Comparison of ENCODE assay signal across 7 cellular contexts in the genomic region with DNA sequence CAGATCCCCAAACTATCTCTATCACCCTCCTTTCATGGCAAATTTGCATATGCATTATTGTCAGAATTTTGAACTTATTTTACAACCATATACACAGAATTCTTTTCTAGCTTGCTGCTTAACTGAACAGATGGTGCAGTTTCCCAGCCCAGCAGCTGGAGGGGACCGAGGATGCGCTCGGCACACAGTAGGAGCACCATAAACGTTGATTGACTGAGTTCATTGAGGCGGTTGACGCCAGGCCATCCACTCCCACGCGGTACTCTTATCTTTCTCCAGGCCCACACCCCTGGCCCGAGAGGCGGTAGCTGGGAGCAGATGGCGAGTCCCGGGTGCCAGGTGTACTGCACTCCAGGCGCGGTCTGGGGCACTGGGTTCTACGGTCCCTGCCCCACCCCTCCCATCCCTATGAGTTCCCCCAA. TPM values are rescaled to one million over a fixed set of nuclear protein-coding genes. Genes with fewer than 3 reads are reported as not detected.
DNase-seq lines count a peak whose midpoint lies in the region; ATAC-seq, FAIRE-seq and TF ChIP-seq lines count a peak whose summit lies in the region.

No MANE protein-coding gene starts in this region.

- intact Hi-C loops in body of pancreas (cut with DNase I) (no loop called here), HepG2 (cut with micrococcal nuclease; ENCODE audit: unreplicated experiment) (loop anchor here (5.0 kb wide), 4 partner anchors 164 to 649 kb away; no protein-coding TSS in a partner anchor)

- H3K9me3 ChIP-seq in body of pancreas (no peaks in the 10 kb centered on the region), HepG2 (ENCODE audit: low read length) (no peaks in the 10 kb centered on the region), tibial nerve (peaks cover 0 to 14% (median 3%) of the 10 kb centered on the region in 4 donors)

- ATAC-seq in GM19372 (IDR thresholded peaks at IDR 0.05; ENCODE audit: low read depth, unreplicated experiment) (peak; percentile 0), HG03460 (IDR thresholded peaks at IDR 0.05; ENCODE audit: unreplicated experiment) (peak; percentile 6), body of pancreas (peak; percentile 43), HepG2 (peak; percentile 8)

- no peak for FAIRE-seq in HepG2 (lab: Jason Lieb, UNC)

- H3K36me3 ChIP-seq in body of pancreas (replicated peaks in 1 of 2; ENCODE audit: insufficient read depth in 1 of 2, low read depth in 2 of 2) (no peaks in the 10 kb centered on the region), HepG2 (replicated peaks in 1 of 2; ENCODE audit: control insufficient read depth in 1 of 2, insufficient read depth in 2 of 2, low read length in 2 of 2) (no peaks in the 10 kb centered on the region), tibial nerve (no peaks in the 10 kb centered on the region)

- in situ Hi-C loops in HepG2 (cut with HindIII; ENCODE audit: extremely low pct_ligation_motif_present, low pct_unique_long_range_greater_than_20kb) = loop anchor here (5.0 to 10.0 kb wide), 2 partner anchors 242 to 709 kb away; no protein-coding TSS in a partner anchor

- no peak for TF ChIP-seq RAD21 in HepG2 (CRISPR knock-in tag; IDR thresholded peaks at IDR 0.05)

- H3K79me2 ChIP-seq in HepG2 (ENCODE audit: insufficient read depth, low read length) = no peaks in the 10 kb centered on the region

- POLR2A ChIA-PET in HepG2 (lab: Yijun Ruan, JAX) = interaction anchor here (0.6 kb wide), 1 partner anchor 81 kb away, joined by 3 read pairs; no protein-coding TSS in a partner anchor

- CTCF ChIA-PET in HepG2 (lab: Yijun Ruan, JAX; ENCODE audit: low intra/inter-chr PET ratio, low total read pairs) = no interaction called here

- peak overlapping the region; percentile 98 for H3K4me2 ChIP-seq in HepG2 (ENCODE audit: low read depth, low read length)

- H3K4me1 ChIP-seq in body of pancreas = peaks cover 10% of the 10 kb centered on the region
- H3K4me1 ChIP-seq in HepG2 (ENCODE audit: insufficient read depth, low read length) = peaks cover 19% of the 10 kb centered on the region; the same call in 1 of the 2 replicates
- peaks cover 0 to 15% (median 3%) of the 10 kb centered on the region in 4 donors for H3K4me1 ChIP-seq in tibial nerve

- no peak for TF ChIP-seq POLR2A in body of pancreas (IDR thresholded peaks at IDR 0.05)
- no peak for TF ChIP-seq POLR2A in HepG2 (IDR thresholded peaks at IDR 0.05; ENCODE audit: insufficient read depth in 1 of 2, low read depth in 2 of 2, low read length in 2 of 2)
- TF ChIP-seq POLR2A in tibial nerve (IDR thresholded peaks at IDR 0.05) = no peak

- H3K9ac ChIP-seq in HepG2 (ENCODE audit: insufficient read depth, low read depth, low read length) = no peak overlapping the region

- TF ChIP-seq CTCF in body of pancreas (IDR thresholded peaks at IDR 0.05) (peak in 2 of 7 experiments; percentile 1 to 11), HepG2 (CRISPR knock-in tag; IDR thresholded peaks at IDR 0.05) (no peak), tibial nerve (IDR thresholded peaks at IDR 0.05) (no peak)

- H3K27ac ChIP-seq in body of pancreas (peak overlapping the region; percentile 79 to 95 (median 93)), HepG2 (ENCODE audit: extremely low read length, insufficient read depth, low read length) (no peak overlapping the region), tibial nerve (peak overlapping the region; percentile 47 to 92 (median 86))

- DNase-seq in body of pancreas (peak in 1 of 4 donors; percentile 84), HepG2 (ENCODE audit: low spot score) (no peak), tibial nerve (ENCODE audit: low spot score in 2 of 2) (peak; percentile 27 to 28), DMS79 (lab: John Stamatoyannopoulos, UW) (no peak), NCI-H345 treated with DMSO at 0.1 percent for 48 hours (lab: John Stamatoyannopoulos, UW; ENCODE audit: unreplicated experiment) (no peak)

- BruUV-seq in HepG2 (replicated peaks; lab: Mats Ljungman, UMichigan) = no TSS peak

- no peaks in the 10 kb centered on the region for H3K27me3 ChIP-seq in body of pancreas
- H3K27me3 ChIP-seq in HepG2 (ENCODE audit: control insufficient read depth in 1 of 2, insufficient read depth in 2 of 2, low read length in 2 of 2) = peaks cover 0 to 29% of the 10 kb centered on the region in 2 experiments; a peak in 3 of 5 replicates
- no peaks in the 10 kb centered on the region for H3K27me3 ChIP-seq in tibial nerve

- H3K4me3 ChIP-seq in body of pancreas = peak overlapping the region; percentile 42 to 71
- peak overlapping the region in 2 of 3 experiments; percentile 64 to 76; a peak in 4 of 6 replicates for H3K4me3 ChIP-seq in HepG2 (replicated peaks in 1 of 3; ENCODE audit: insufficient read depth in 1 of 3, low read depth in 2 of 3, low read length in 3 of 3)
- H3K4me3 ChIP-seq in tibial nerve = peak overlapping the region; percentile 37 to 80 (median 64)

- no peaks in the 10 kb centered on the region for H4K20me1 ChIP-seq in HepG2 (ENCODE audit: insufficient read depth, low read length)

- no peak overlapping the region for H2AFZ ChIP-seq in HepG2 (ENCODE audit: low read length)

- 1 to 3% methylated on average over 15 of the region's 15 CpGs for WGBS in body of pancreas, 2 donors
- WGBS in HepG2 (ENCODE audit: low lambda C conversion rate) = 29% methylated on average over 9 of the region's 15 CpGs
- 8 to 11% methylated on average over 11 to 15 of the region's 15 CpGs for WGBS in tibial nerve, 2 donors

- no peak for TF ChIP-seq EP300 in HepG2 (IDR thresholded peaks at IDR 0.05; ENCODE audit: low read depth in 2 of 2, low read length in 2 of 2)
- no peak for TF ChIP-seq EP300 in HepG2 (CRISPR knock-in tag; IDR thresholded peaks at IDR 0.05; ENCODE audit: borderline replicate concordance)
- no peak for TF ChIP-seq EP300 in tibial nerve (IDR thresholded peaks at IDR 0.05)

TF ChIP-seq in HepG2, 621 proteins besides CTCF, POLR2A, EP300 and RAD21:
- TF ChIP-seq ZNF136 (CRISPR knock-in tag; IDR thresholded peaks at IDR 0.05; ENCODE audit: low read depth) (no peak), BHLHE40 (IDR thresholded peaks at IDR 0.05; ENCODE audit: low read length) (no peak), YEATS4 (CRISPR knock-in tag; IDR thresholded peaks at IDR 0.05; ENCODE audit: borderline replicate concordance) (no peak), EED (CRISPR knock-in tag; IDR thresholded peaks at IDR 0.05) (no peak), HES4 (CRISPR knock-in tag; IDR thresholded peaks at IDR 0.05; ENCODE audit: borderline replicate concordance) (0 out of 2 replicates have a peak, but pooled peaks have one; percentile 30), KMT2A (CRISPR knock-in tag; IDR thresholded peaks at IDR 0.05) (no peak)
- TF ChIP-seq, protein P1, sequence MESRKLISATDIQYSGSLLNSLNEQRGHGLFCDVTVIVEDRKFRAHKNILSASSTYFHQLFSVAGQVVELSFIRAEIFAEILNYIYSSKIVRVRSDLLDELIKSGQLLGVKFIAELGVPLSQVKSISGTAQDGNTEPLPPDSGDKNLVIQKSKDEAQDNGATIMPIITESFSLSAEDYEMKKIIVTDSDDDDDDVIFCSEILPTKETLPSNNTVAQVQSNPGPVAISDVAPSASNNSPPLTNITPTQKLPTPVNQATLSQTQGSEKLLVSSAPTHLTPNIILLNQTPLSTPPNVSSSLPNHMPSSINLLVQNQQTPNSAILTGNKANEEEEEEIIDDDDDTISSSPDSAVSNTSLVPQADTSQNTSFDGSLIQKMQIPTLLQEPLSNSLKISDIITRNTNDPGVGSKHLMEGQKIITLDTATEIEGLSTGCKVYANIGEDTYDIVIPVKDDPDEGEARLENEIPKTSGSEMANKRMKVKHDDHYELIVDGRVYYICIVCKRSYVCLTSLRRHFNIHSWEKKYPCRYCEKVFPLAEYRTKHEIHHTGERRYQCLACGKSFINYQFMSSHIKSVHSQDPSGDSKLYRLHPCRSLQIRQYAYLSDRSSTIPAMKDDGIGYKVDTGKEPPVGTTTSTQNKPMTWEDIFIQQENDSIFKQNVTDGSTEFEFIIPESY (CRISPR knock-in tag; IDR thresholded peaks at IDR 0.05) = peak; percentile 50; the same call in 1 of the 2 replicates

RNA-seq across cellular contexts. Expression of a gene that starts 6.8 kb away (rescaled TPM):
- total RNA-seq in body of pancreas = 10 to 100 TPM; 17.8 to 20.0 TPM
- total RNA-seq in HepG2 (2016; rRNA removed; fragmentation: Illumina TruSeq; extraction: Trizol) = 3.4 and 3.5 TPM in 2 replicates
- 0.18 and 0.20 TPM in 2 replicates for total RNA-seq in HepG2 (2016; cell fraction: cytosol; rRNA removed; fragmentation: Illumina TruSeq; extraction: Trizol; ENCODE audit: low read depth)
- 3.4 TPM in 2 replicates for total RNA-seq in HepG2 (2016; cell fraction: insoluble cytoplasmic fraction; rRNA removed; fragmentation: Illumina TruSeq; extraction: Trizol)
- 1.1 TPM in 2 replicates for total RNA-seq in HepG2 (2016; cell fraction: membrane; rRNA removed; fragmentation: Illumina TruSeq; extraction: Trizol)
- 2.5 and 2.8 TPM in 2 replicates for total RNA-seq in HepG2 (2016; cell fraction: nucleus; rRNA removed; fragmentation: Illumina TruSeq; extraction: Trizol)
- 2.5 and 2.6 TPM in 2 replicates for polyA plus RNA-seq in HepG2 (2011; rRNA removed)
- polyA plus RNA-seq in HepG2 (2011; cell fraction: cytosol; rRNA removed) = 1.2 and 1.4 TPM in 2 replicates
- 2.9 TPM in 2 replicates for polyA plus RNA-seq in HepG2 (2011; cell fraction: nucleus; rRNA removed)
- polyA plus RNA-seq in HepG2 (2012) = 1.4 and 2.9 TPM in 2 replicates
- polyA plus RNA-seq in HepG2 (2016; cell fraction: cytosol; fragmentation: Illumina TruSeq; extraction: Trizol; ENCODE audit: low read depth) = 0.12 and 0.15 TPM in 2 replicates
- 3.1 and 3.8 TPM in 2 replicates for polyA plus RNA-seq in HepG2 (2016; cell fraction: insoluble cytoplasmic fraction; fragmentation: Illumina TruSeq; extraction: Trizol; ENCODE audit: low read depth)
- polyA plus RNA-seq in HepG2 (2016; cell fraction: membrane; fragmentation: Illumina TruSeq; extraction: Trizol; ENCODE audit: low read depth) = 0.39 and 0.47 TPM in 2 replicates
- polyA plus RNA-seq in HepG2 (2016; cell fraction: nucleus; fragmentation: Illumina TruSeq; extraction: Trizol; ENCODE audit: insufficient read depth, low read depth) = 4.1 and 4.3 TPM in 2 replicates
- 2.9 and 3.1 TPM in 2 replicates for polyA minus RNA-seq in HepG2 (2011; rRNA and poly(A)+ RNA removed; ENCODE audit: low replicate concordance)
- polyA minus RNA-seq in HepG2 (2011; cell fraction: cytosol; rRNA and poly(A)+ RNA removed) = 3.3 and 4.1 TPM in 2 replicates
- polyA minus RNA-seq in HepG2 (2011; cell fraction: nucleus; rRNA and poly(A)+ RNA removed) = 2.1 and 3.0 TPM in 2 replicates
- 1 to 10 TPM; 5.2 to 9.3 (median 8.1) TPM for total RNA-seq in tibial nerve

Comparison
In these comparisons a context has a peak if more than half of its experiments do, and no peak if none do; other contexts are left out.
1. DNase-seq: peak in tibial nerve (2 of 2); none in HepG2 (single experiment), DMS79 (single experiment) and NCI-H345 treated with DMSO at 0.1 percent for 48 hours (single experiment).
2. Peak in every context shown above with its lines, with median percentiles within 50 percentile points of each other: ATAC-seq and H3K4me3 ChIP-seq.